Comparison of ENCODE assay signal across 11 cellular contexts in the genomic region with DNA sequence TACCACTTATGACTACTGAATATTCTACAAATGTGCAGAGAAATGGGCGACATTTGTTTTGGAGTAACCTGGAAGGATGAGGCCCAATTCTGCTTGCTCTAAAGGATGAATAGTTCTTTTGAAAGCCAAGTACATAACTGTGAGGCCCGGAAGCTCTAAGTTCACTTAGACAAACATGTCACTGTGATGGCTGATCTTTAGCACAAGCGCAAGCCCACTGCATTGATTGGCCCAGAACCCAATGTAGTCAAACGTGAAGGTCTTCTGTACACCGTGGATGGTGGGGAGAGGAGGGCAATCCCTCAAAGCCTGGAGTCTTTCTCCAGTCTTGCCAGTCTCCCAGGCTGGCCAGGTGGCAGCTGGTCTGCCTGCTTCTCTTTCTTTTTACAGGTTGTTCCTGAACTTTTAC.
"Had no signal": no experiment of that assay in that cellular context is flagged by ENCODE, and none has a peak within 500 bp of the region (broad histone marks: within the 10 kb centered on the region; RNA-seq: fewer than 3 reads in every experiment).

No MANE protein-coding gene starts in this region.

- H3K27ac ChIP-seq: GM23248 had no signal

- FAIRE-seq: H1, H54 had no signal

- H3K9ac ChIP-seq: GM23248 had no signal

- H3K9me3 ChIP-seq: HAP-1 had no signal

- ATAC-seq: GM23338, HCT116 had no signal

- H3K4me2 ChIP-seq: GM23338 had no signal

- DNase-seq: GM23248, GOT3, H7, H9, HCEC 1CT, HFFc6 had no signal

- H3K36me3 ChIP-seq: HAP-1 had no signal

- H3K4me3 ChIP-seq: GM23248, GM23338, HAP-1 had no signal

- H2AFZ ChIP-seq: GM23248, GM23338 had no signal

- H3K4me1 ChIP-seq: HAP-1 had no signal
